8 cellular contexts compared by ENCODE assay signal in the genomic region with DNA sequence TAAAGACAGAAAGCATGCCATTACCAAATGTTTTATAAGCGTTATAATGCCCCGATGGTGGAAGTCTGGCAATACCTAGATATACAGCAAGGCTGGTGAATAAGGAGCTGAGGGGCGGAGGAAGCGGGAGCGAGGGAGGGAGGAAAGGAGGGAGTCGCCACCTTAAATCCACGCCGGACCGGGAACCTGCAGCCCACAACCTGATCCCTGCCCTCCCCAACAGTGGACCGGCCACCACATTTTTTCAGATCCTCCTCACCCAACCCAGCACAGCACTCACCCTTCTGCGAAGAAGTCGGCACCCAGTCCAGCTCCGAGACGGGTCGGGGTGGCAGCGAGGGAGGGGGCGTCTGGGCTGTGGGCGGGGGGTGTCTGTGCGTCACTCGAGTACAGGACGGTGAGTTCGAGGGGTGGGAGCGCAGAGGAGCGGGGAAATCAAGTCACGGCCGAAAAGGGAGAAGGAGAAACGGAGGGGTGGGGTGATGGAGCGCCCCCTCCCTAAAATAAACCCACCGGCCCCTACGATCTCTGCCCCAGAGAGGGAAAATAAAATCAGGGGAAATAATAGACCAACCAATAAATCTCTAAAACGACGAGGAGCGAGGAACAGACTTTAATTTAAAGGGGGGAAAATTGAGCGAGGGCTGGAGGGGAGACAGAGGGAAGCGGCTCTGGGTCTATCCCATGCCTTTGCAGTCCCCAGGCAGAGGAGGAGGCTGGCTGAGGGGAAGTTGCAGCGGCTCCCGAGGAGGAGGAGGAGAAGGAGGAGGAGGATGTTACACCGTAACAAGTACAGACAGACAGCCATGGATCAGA.
DNase-seq lines count a peak whose midpoint lies in the region; ATAC-seq and TF ChIP-seq lines count a peak whose summit lies in the region.

No MANE protein-coding gene starts in this region.

- H3K27ac ChIP-seq in psoas muscle, result peak overlapping the region; percentile 92

- no peaks in the 10 kb centered on the region for H3K9me3 ChIP-seq in psoas muscle

- DNase-seq in activated CD4-positive, CD25-positive, alpha-beta regulatory T cell treated with anti-CD3 and anti-CD28 coated beads, Interleukin-2, amount 50 U/mL, for 72 hours, result peak; percentile 47
- DNase-seq in T follicular helper cell (ENCODE audit: low read depth) (peak; percentile 17), astrocyte of the hippocampus (ENCODE audit: low read depth, low spot score) (peak; percentile 78), hepatic stellate cell (ENCODE audit: low spot score) (peak; percentile 22), psoas muscle (peak; percentile 44 to 71), GOT3 (lab: John Stamatoyannopoulos, UW) (no peak)

- H3K27me3 ChIP-seq in psoas muscle (ENCODE audit: insufficient read depth in 3 of 3, low read length in 2 of 3), result no peaks in the 10 kb centered on the region

- intact Hi-C loops in psoas muscle (cut with DNase I), result loop anchor here (2.0 to 5.0 kb wide), 4 partner anchors 85 to 109 kb away; a partner anchor contains a TSS

- TF ChIP-seq CTCF in psoas muscle (IDR thresholded peaks at IDR 0.05), result no peak

- WGBS in psoas muscle, 3 donors, result 0% methylated on average over 34 to 38 of the region's 38 CpGs

- no peak for ATAC-seq in activated CD4-positive, CD25-positive, alpha-beta regulatory T cell treated with anti-CD3 and anti-CD28 coated beads, Interleukin-2, amount 50 U/mL, for 24 hours
- ATAC-seq in psoas muscle, result peak in 1 of 4 donors; percentile 5
- ATAC-seq in HG02763 (IDR thresholded peaks at IDR 0.05; ENCODE audit: unreplicated experiment), result no peak

- H3K36me3 ChIP-seq in psoas muscle (ENCODE audit: insufficient read depth in 1 of 2, low read depth in 1 of 2), result no peaks in the 10 kb centered on the region

- H3K4me1 ChIP-seq in psoas muscle, result peaks cover 11% of the 10 kb centered on the region

- H3K4me3 ChIP-seq in psoas muscle, result peak overlapping the region; percentile 70
